In the genomic region with DNA sequence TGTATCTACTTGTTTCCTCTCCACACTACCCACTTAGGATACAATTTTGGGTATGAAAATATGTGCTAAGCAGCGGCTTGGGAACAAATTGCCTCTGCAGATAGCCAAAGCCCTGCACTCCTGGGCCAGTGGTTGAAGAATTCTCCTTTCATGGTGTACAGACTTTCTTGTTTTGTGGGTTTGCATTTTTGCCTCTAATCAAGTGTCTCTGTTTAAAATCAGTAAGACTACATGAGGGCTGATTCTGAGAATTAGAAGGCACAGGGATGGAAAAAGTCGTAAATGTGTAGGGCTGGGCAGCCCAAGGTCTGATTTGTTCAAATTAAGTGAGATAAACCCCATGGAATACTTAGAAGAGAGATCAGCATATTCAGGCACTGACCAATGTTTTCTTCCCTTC, we compare ENCODE assay signal across 25 cellular contexts.
DNase-seq lines count a peak whose midpoint lies in the region; ATAC-seq and TF ChIP-seq lines count a peak whose summit lies in the region.
"Had no signal": no experiment of that assay in that cellular context is flagged by ENCODE, and none has a peak within 500 bp of the region (broad histone marks: within the 10 kb centered on the region; RNA-seq: fewer than 3 reads in every experiment).

No MANE protein-coding gene starts in this region.

- no peak overlapping the region for H3K4me3 ChIP-seq in fibroblast of lung (replicated peaks in 1 of 4; ENCODE audit: control extremely low read depth in 1 of 4, insufficient read depth in 1 of 4, low read depth in 3 of 4, low read length in 4 of 4)
- no peak overlapping the region for H3K4me3 ChIP-seq in trophoblast cell (ENCODE audit: low read depth, low read length)
- H3K4me3 ChIP-seq in vagina, result no peak overlapping the region
- H3K4me3 ChIP-seq: A549, MG63, PC-9, SJSA1 had no signal

- no peak overlapping the region for H4K12ac ChIP-seq in trophoblast cell (ENCODE audit: low read depth, low read length)

- no CpG with 5 or more reads among the region's 2 CpGs for WGBS in trophoblast cell (ENCODE audit: extremely low coverage, insufficient coverage, insufficient read length)

- H3K9ac ChIP-seq in fibroblast of lung (ENCODE audit: insufficient read depth, low read length), result no peak overlapping the region
- no peak overlapping the region for H3K9ac ChIP-seq in trophoblast cell (ENCODE audit: low read length)

- H2AK5ac ChIP-seq in trophoblast cell (ENCODE audit: low read length), result no peak overlapping the region

- no peaks in the 10 kb centered on the region for H3K9me3 Mint-ChIP-seq in natural killer cell treated with Interleukin-12 subunit alpha and Interleukin-12 subunit beta and Interleukin-15 and Interleukin-18, amount 100 ng/mL, for 72 hours
- no peaks in the 10 kb centered on the region for H3K9me3 Mint-ChIP-seq in natural killer cell
- H3K9me3 Mint-ChIP-seq in naive thymus-derived CD8-positive, alpha-beta T cell, result peaks cover 0 to 6% (median 0%) of the 10 kb centered on the region in 9 donors
- H3K9me3 Mint-ChIP-seq: activated T-cell treated with anti-CD3 and anti-CD28 coated beads, Interleukin-2, amount 50 U/mL, for 4 hours; endodermal cell had no signal

- H3K4me1 ChIP-seq in fibroblast of lung (ENCODE audit: control insufficient read depth, extremely low read depth, insufficient read depth, low read length), result peaks cover 21% of the 10 kb centered on the region
- peaks cover 8 to 13% of the 10 kb centered on the region in 2 experiments for H3K4me1 ChIP-seq in trophoblast cell (ENCODE audit: control insufficient read depth in 1 of 2, insufficient read depth in 2 of 2, low read length in 2 of 2)
- H3K4me1 ChIP-seq in vagina, result peaks cover 35% of the 10 kb centered on the region

- H3K9me3 ChIP-seq in fibroblast of lung (ENCODE audit: control insufficient read depth, insufficient read depth, low read depth, low read length) (no peaks in the 10 kb centered on the region), trophoblast cell (ENCODE audit: insufficient read depth, low read depth, low read length) (no peaks in the 10 kb centered on the region), vagina (no peaks in the 10 kb centered on the region)
- H3K9me3 ChIP-seq: A549, MG63, SJSA1 had no signal

- H4K20me1 ChIP-seq in fibroblast of lung (ENCODE audit: control insufficient read depth, extremely low read depth, insufficient read depth, low read length), result no peaks in the 10 kb centered on the region

- POLR2A ChIA-PET in naive thymus-derived CD8-positive, alpha-beta T cell (lab: Charles Lee), result no interaction called here

- H4K8ac ChIP-seq in trophoblast cell (ENCODE audit: low read depth, low read length), result no peak overlapping the region

- H3K4ac ChIP-seq in trophoblast cell (ENCODE audit: low read depth, low read length), result no peak overlapping the region

- H2AFZ ChIP-seq in fibroblast of lung (ENCODE audit: low read length) (no peak overlapping the region), trophoblast cell (ENCODE audit: insufficient read depth, low read length, poor library complexity) (no peak overlapping the region)
- H2AFZ ChIP-seq: PC-9 had no signal

- H2BK5ac ChIP-seq in trophoblast cell (ENCODE audit: low read depth, low read length, poor library complexity), result no peak overlapping the region

- intact Hi-C loops in natural killer cell (cut with micrococcal nuclease) (no loop called here), vagina (cut with DNase I) (no loop called here)

- no peaks in the 10 kb centered on the region for H3K36me3 Mint-ChIP-seq in natural killer cell treated with Interleukin-12 subunit alpha and Interleukin-12 subunit beta and Interleukin-15 and Interleukin-18, amount 100 ng/mL, for 72 hours
- no peaks in the 10 kb centered on the region for H3K36me3 Mint-ChIP-seq in natural killer cell
- no peaks in the 10 kb centered on the region for H3K36me3 Mint-ChIP-seq in naive thymus-derived CD8-positive, alpha-beta T cell
- H3K36me3 Mint-ChIP-seq: CD4-positive, CD25-positive, alpha-beta regulatory T cell; WTC11 had no signal

- H3K27ac ChIP-seq in fibroblast of lung (ENCODE audit: insufficient read depth, low read length) (peak overlapping the region; percentile 68), trophoblast cell (ENCODE audit: low read depth, low read length) (peak overlapping the region; percentile 80), vagina (peak overlapping the region; percentile 74)
- H3K27ac ChIP-seq: A549, HL-60, PC-9 had no signal

- TF ChIP-seq POLR2A in vagina (IDR thresholded peaks at IDR 0.05), result no peak

- H3K79me2 ChIP-seq in fibroblast of lung (ENCODE audit: control insufficient read depth, insufficient read depth, low read length) (no peaks in the 10 kb centered on the region), trophoblast cell (ENCODE audit: control insufficient read depth, insufficient read depth, low read length, poor library complexity) (no peaks in the 10 kb centered on the region)

- H4K91ac ChIP-seq in trophoblast cell (ENCODE audit: low read depth, low read length), result no peak overlapping the region

- H2BK120ac ChIP-seq in trophoblast cell (ENCODE audit: insufficient read depth, low read length, poor library complexity), result no peak overlapping the region

- H3K4me3 Mint-ChIP-seq in natural killer cell treated with Interleukin-12 subunit alpha and Interleukin-12 subunit beta and Interleukin-15 and Interleukin-18, amount 100 ng/mL, for 72 hours, result peak overlapping the region; percentile 14
- no peak overlapping the region for H3K4me3 Mint-ChIP-seq in natural killer cell
- no peak overlapping the region for H3K4me3 Mint-ChIP-seq in naive thymus-derived CD8-positive, alpha-beta T cell
- H3K4me3 Mint-ChIP-seq: activated CD8-positive, alpha-beta T cell treated with anti-CD3 and anti-CD28 coated beads, Interleukin-2, amount 10 ng/mL, durations not matched to agents 7 days and 5 days; activated T-cell treated with anti-CD3 and anti-CD28 coated beads, Interleukin-2, amount 50 U/mL, for 4 hours; CD4-positive, CD25-positive, alpha-beta regulatory T cell; endodermal cell; T-helper 17 cell; WTC11 had no signal

- H3K27me3 ChIP-seq in fibroblast of lung (ENCODE audit: control insufficient read depth, insufficient read depth, low read length) (no peaks in the 10 kb centered on the region), trophoblast cell (ENCODE audit: insufficient read depth, low read length) (no peaks in the 10 kb centered on the region), vagina (no peaks in the 10 kb centered on the region)
- H3K27me3 ChIP-seq: MG63, SJSA1 had no signal

- TF ChIP-seq CTCF in natural killer cell (IDR thresholded peaks at IDR 0.05) (no peak), fibroblast of lung (conservative IDR thresholded peaks at IDR 0.05 in 1 of 2, IDR thresholded peaks at IDR 0.05 in 1 of 2; ENCODE audit: low read depth in 1 of 2, low read length in 2 of 2) (no peak), vagina (IDR thresholded peaks at IDR 0.05) (no peak)

- no peak for DNase-seq in natural killer cell treated with Interleukin-12 subunit alpha and Interleukin-12 subunit beta and Interleukin-15 and Interleukin-18, amount 100 ng/mL, for 72 hours (ENCODE audit: low spot score)
- DNase-seq in natural killer cell, result no peak
- no peak for DNase-seq in fibroblast of lung (ENCODE audit: low read depth in 2 of 2)
- DNase-seq in trophoblast cell, result no peak
- no peak for DNase-seq in vagina (ENCODE audit: extremely low spot score in 2 of 2)
- DNase-seq in activated CD4-positive, alpha-beta T cell treated with anti-CD3 and anti-CD28 coated beads, Interleukin-2, amount 50 U/mL, for 1 hour, result no peak
- no peak for DNase-seq in naive thymus-derived CD8-positive, alpha-beta T cell
- no peak for DNase-seq in NCI-H2171 (lab: John Stamatoyannopoulos, UW)
- DNase-seq: activated CD8-positive, alpha-beta T cell treated with anti-CD3 and anti-CD28 coated beads, Interleukin-2, amount 10 ng/mL, durations not matched to agents 7 days and 5 days; activated naive CD4-positive, alpha-beta T cell treated with anti-CD3 and anti-CD28 coated beads, Interleukin-2, amount 50 U/mL, for 16 hours; activated T-cell treated with anti-CD3 and anti-CD28 coated beads, Interleukin-2, amount 50 U/mL, for 4 hours; CD4-positive, CD25-positive, alpha-beta regulatory T cell; DMS 273 treated with DMSO at 0.1 percent for 48 hours; endodermal cell; foreskin melanocyte; MG63; PC-9; stimulated activated CD4-positive, alpha-beta T cell treated with anti-CD3 and anti-CD28 coated beads, Interleukin-2, amount 100 ng/mL, for 24 hours; stimulated activated naive CD8-positive, alpha-beta T cell treated with anti-CD3 and anti-CD28 coated beads, Interleukin-15, Interleukin-2, amounts not matched to agents 100 U/mL and 50 U/mL, for 24 hours; T-helper 17 cell had no signal

- no peak overlapping the region for H3K18ac ChIP-seq in trophoblast cell (ENCODE audit: low read length)

- no peak overlapping the region for H3K23ac ChIP-seq in trophoblast cell (ENCODE audit: low read length)

- peak overlapping the region in 1 of 2 donors; percentile 19 for H3K27ac Mint-ChIP-seq in natural killer cell treated with Interleukin-12 subunit alpha and Interleukin-12 subunit beta and Interleukin-15 and Interleukin-18, amount 100 ng/mL, for 72 hours
- peak overlapping the region in 1 of 2 donors; percentile 58 for H3K27ac Mint-ChIP-seq in natural killer cell
- no peak overlapping the region for H3K27ac Mint-ChIP-seq in naive thymus-derived CD8-positive, alpha-beta T cell
- H3K27ac Mint-ChIP-seq: activated CD8-positive, alpha-beta T cell treated with anti-CD3 and anti-CD28 coated beads, Interleukin-2, amount 10 ng/mL, durations not matched to agents 7 days and 5 days; CD4-positive, CD25-positive, alpha-beta regulatory T cell; endodermal cell; T-helper 17 cell; WTC11 had no signal

- H3K79me1 ChIP-seq in trophoblast cell (ENCODE audit: low read length), result peaks cover 8% of the 10 kb centered on the region

- no peak overlapping the region for H3K14ac ChIP-seq in trophoblast cell (ENCODE audit: low read length)

- no peak for ATAC-seq in natural killer cell treated with Interleukin-12 subunit alpha and Interleukin-12 subunit beta and Interleukin-15 and Interleukin-18, amount 100 ng/mL, for 72 hours
- no peak for ATAC-seq in natural killer cell
- ATAC-seq in naive thymus-derived CD8-positive, alpha-beta T cell, result no peak
- ATAC-seq: A549; activated CD8-positive, alpha-beta T cell treated with anti-CD3 and anti-CD28 coated beads, Interleukin-2, amount 10 ng/mL, durations not matched to agents 7 days and 5 days; activated T-cell treated with anti-CD3 and anti-CD28 coated beads, Interleukin-2, amount 50 U/mL, for 4 hours; left lobe of liver; stimulated activated naive CD8-positive, alpha-beta T cell treated with anti-CD3 and anti-CD28 coated beads, Interleukin-15, Interleukin-2, amounts not matched to agents 100 U/mL and 50 U/mL, for 24 hours; T-helper 17 cell; WTC11 had no signal

- H3K4me2 ChIP-seq in fibroblast of lung (ENCODE audit: extremely low read depth, insufficient read depth, low read length), result no peak overlapping the region
- no peak overlapping the region for H3K4me2 ChIP-seq in trophoblast cell (ENCODE audit: low read length)
- H3K4me2 ChIP-seq: A549, PC-9 had no signal

- no peaks in the 10 kb centered on the region for H3K36me3 ChIP-seq in fibroblast of lung (ENCODE audit: control insufficient read depth, insufficient read depth, low read length)
- H3K36me3 ChIP-seq in trophoblast cell (ENCODE audit: control insufficient read depth in 1 of 2, insufficient read depth in 2 of 2, low read length in 2 of 2), result no peaks in the 10 kb centered on the region
- H3K36me3 ChIP-seq in vagina, result no peaks in the 10 kb centered on the region
- H3K36me3 ChIP-seq: MG63, SJSA1 had no signal

- H3K27me3 Mint-ChIP-seq in natural killer cell treated with Interleukin-12 subunit alpha and Interleukin-12 subunit beta and Interleukin-15 and Interleukin-18, amount 100 ng/mL, for 72 hours, result peaks cover 0 to 7% of the 10 kb centered on the region in 2 donors
- H3K27me3 Mint-ChIP-seq in natural killer cell (ENCODE audit: low read depth in 2 of 2), result peaks cover 8 to 9% of the 10 kb centered on the region in 2 donors
- H3K27me3 Mint-ChIP-seq in naive thymus-derived CD8-positive, alpha-beta T cell, result peaks cover 0 to 5% (median 1%) of the 10 kb centered on the region in 5 donors
- H3K27me3 Mint-ChIP-seq: CD4-positive, CD25-positive, alpha-beta regulatory T cell had no signal

- H3K4me1 Mint-ChIP-seq in natural killer cell treated with Interleukin-12 subunit alpha and Interleukin-12 subunit beta and Interleukin-15 and Interleukin-18, amount 100 ng/mL, for 72 hours (ENCODE audit: low read depth in 2 of 2), result peaks cover 11 to 27% of the 10 kb centered on the region in 2 donors
- peaks cover 17 to 40% of the 10 kb centered on the region in 2 donors for H3K4me1 Mint-ChIP-seq in natural killer cell
- H3K4me1 Mint-ChIP-seq in naive thymus-derived CD8-positive, alpha-beta T cell, result no peaks in the 10 kb centered on the region
- H3K4me1 Mint-ChIP-seq: endodermal cell had no signal

- H2BK12ac ChIP-seq in trophoblast cell (ENCODE audit: low read length), result no peak overlapping the region
